Comparison of ENCODE assay signal across 1 cellular context in genomic region chr4:168694669-168695068, GRCh38.
TF ChIP-seq lines count a peak whose summit lies in the region.

No MANE protein-coding gene starts in this region.

TF ChIP-seq in IMR-90, 13 proteins besides CTCF, POLR2A, EP300 and RAD21 (continued from another document):
- peak; percentile 79 for TF ChIP-seq CEBPB (IDR thresholded peaks at IDR 0.05; ENCODE audit: low read depth, low read length)
